Comparison of ENCODE assay signal across 9 cellular contexts in genomic region chr6:56691201-56691595, GRCh38. TPM values are rescaled to one million over a fixed set of nuclear protein-coding genes. Genes with fewer than 3 reads are reported as not detected.
A peak's percentile ranks its signal among the peaks of the same experiment; 100 is the strongest.
DNase-seq lines count a peak whose midpoint lies in the region; ATAC-seq, FAIRE-seq and TF ChIP-seq lines count a peak whose summit lies in the region.
"Had no signal": no experiment of that assay in that cellular context is flagged by ENCODE, and none has a peak within 500 bp of the region (broad histone marks: within the 10 kb centered on the region; RNA-seq: fewer than 3 reads in every experiment).

No MANE protein-coding gene starts in this region.

- FAIRE-seq in pancreas (lab: Jason Lieb, UNC) (peak; percentile 79), urothelium cell line (lab: Jason Lieb, UNC) (no peak)
- FAIRE-seq: frontal cortex had no signal

- no peak overlapping the region for H3K27ac ChIP-seq in AG04450 (ENCODE audit: low read depth, low read length)
- H3K27ac ChIP-seq in SJCRH30 = no peak overlapping the region
- peak overlapping the region in 2 of 4 donors; percentile 81 to 84 for H3K27ac ChIP-seq in pancreas

- H3K4me1 ChIP-seq in SJCRH30 (no peaks in the 10 kb centered on the region; the same call in 1 of the 2 replicates), pancreas (peaks cover 0 to 11% (median 9%) of the 10 kb centered on the region in 3 donors)

- H3K27me3 ChIP-seq in AG04450 (ENCODE audit: control insufficient read depth, insufficient read depth, low read length) (no peaks in the 10 kb centered on the region), SJCRH30 (no peaks in the 10 kb centered on the region), pancreas (no peaks in the 10 kb centered on the region)

- H3K4me3 ChIP-seq in AG04450 (ENCODE audit: low read depth, low read length) = peak overlapping the region; percentile 53
- peak overlapping the region; percentile 48; the same call in 1 of the 2 replicates for H3K4me3 ChIP-seq in SJCRH30
- peak overlapping the region; percentile 65 for H3K4me3 ChIP-seq in fibroblast of the aortic adventitia (ENCODE audit: low read depth, low read length)
- peak overlapping the region in 2 of 4 donors; percentile 11 to 27 for H3K4me3 ChIP-seq in pancreas

- POLR2A ChIA-PET in AG04450 (lab: Yijun Ruan, JAX) = no interaction called here

- DNase-seq in AG04450 (ENCODE audit: low read depth, low spot score) (no peak), SJCRH30 (no peak), fibroblast of the aortic adventitia (ENCODE audit: low read depth) (no peak), pancreas (no peak), urothelium cell line (ENCODE audit: low spot score) (no peak)
- DNase-seq in activated naive CD4-positive, alpha-beta T cell (lab: John Stamatoyannopoulos, UW) = no peak

- CTCF ChIA-PET in AG04450 (lab: Charles Lee) = interaction anchor here (0.9 to 6.3 kb wide), 6 partner anchors 11 to 161 kb away, joined by 3 to 37 read pairs (median 7); no protein-coding TSS in a partner anchor

- no peaks in the 10 kb centered on the region for H3K36me3 ChIP-seq in SJCRH30
- H3K36me3 ChIP-seq in pancreas = no peaks in the 10 kb centered on the region

- no peak for TF ChIP-seq CTCF in AG04450 (IDR thresholded peaks at IDR 0.05; ENCODE audit: low read depth, low read length)
- no peak for TF ChIP-seq CTCF in fibroblast of the aortic adventitia (IDR thresholded peaks at IDR 0.05; ENCODE audit: insufficient read depth, low read length)
- TF ChIP-seq CTCF in pancreas (IDR thresholded peaks at IDR 0.05) = no peak

- ATAC-seq in pancreas (peak in 3 of 4 donors; percentile 17 to 28 (median 24)), GM18520 (IDR thresholded peaks at IDR 0.05; ENCODE audit: unreplicated experiment) (no peak), HG02981 (IDR thresholded peaks at IDR 0.05; ENCODE audit: unreplicated experiment) (no peak)

- intact Hi-C loops in pancreas (cut with DNase I) = no loop called here

- WGBS in pancreas, 2 donors = 40 to 57% methylated on average over 2 of the region's 2 CpGs

- no peaks in the 10 kb centered on the region for H3K9me3 ChIP-seq in AG04450 (ENCODE audit: control insufficient read depth, insufficient read depth, low read length)
- H3K9me3 ChIP-seq in SJCRH30 (replicated peaks) = no peaks in the 10 kb centered on the region
- no peaks in the 10 kb centered on the region for H3K9me3 ChIP-seq in pancreas

RNA-seq across cellular contexts. Expression of gene DST, which starts 48.5 kb away (rescaled TPM):
- 163 and 182 TPM in 2 replicates for polyA plus RNA-seq in AG04450 (2011; rRNA removed)
- 634 and 841 TPM in 2 replicates for polyA minus RNA-seq in AG04450 (2011; rRNA and poly(A)+ RNA removed)
- 63.9 and 87.9 TPM in 2 replicates for total RNA-seq in SJCRH30 (2014; rRNA removed; shearing (Covaris generic))
- total RNA-seq in fibroblast of the aortic adventitia (ENCODE audit: low replicate concordance) = 505 and 613 TPM in 2 replicates
- 100 to 1,000 TPM in 2 of 6 donors, 10 to 100 TPM in 4; 54.9 to 149 (median 75.7) TPM for total RNA-seq in pancreas
- 10 to 100 TPM; 42.4 to 75.5 TPM for polyA plus RNA-seq in pancreas

Comparison
In these comparisons a context has a peak if more than half of its experiments do, and no peak if none do; other contexts are left out.
1. ATAC-seq: peak in pancreas (3 of 4); none in GM18520 (single experiment) and HG02981 (single experiment).